1 cellular context compared by ENCODE assay signal in genomic region chr16:87076950-87077749, GRCh38.
TF ChIP-seq lines count a peak whose summit lies in the region.

No MANE protein-coding gene starts in this region.

TF ChIP-seq in K562, 482 proteins besides CTCF, POLR2A, EP300 and RAD21 (continued from another document and continues in another):
- TF ChIP-seq DEAF1 (CRISPR knock-in tag; IDR thresholded peaks at IDR 0.05) (no peak), ZNF184 (CRISPR knock-in tag; IDR thresholded peaks at IDR 0.05) (no peak), ESRRA (IDR thresholded peaks at IDR 0.05; ENCODE audit: borderline replicate concordance, low read depth) (peak; percentile 67; the same call in 1 of the 2 replicates), ZNF592 (IDR thresholded peaks at IDR 0.05) (no peak), MAFK (IDR thresholded peaks at IDR 0.05; ENCODE audit: low read length) (no peak), SIN3A (IDR thresholded peaks at IDR 0.05; ENCODE audit: borderline replicate concordance in 2 of 2, control insufficient read depth in 1 of 2, low read depth in 2 of 2, low read length in 2 of 2) (no peak), PTRF (tag; IDR thresholded peaks at IDR 0.05) (no peak), ZNF232 (CRISPR knock-in tag; IDR thresholded peaks at IDR 0.05) (no peak), ZNF239 (CRISPR knock-in tag; IDR thresholded peaks at IDR 0.05) (no peak), TBL1XR1 (IDR thresholded peaks at IDR 0.05; ENCODE audit: low read length in 2 of 2) (no peak), TFE3 (CRISPR knock-in tag; IDR thresholded peaks at IDR 0.05) (no peak), ZNF609 (CRISPR knock-in tag; IDR thresholded peaks at IDR 0.05; ENCODE audit: borderline replicate concordance) (no peak), ZNF655 (CRISPR knock-in tag; IDR thresholded peaks at IDR 0.05) (no peak), GTF2F1 (IDR thresholded peaks at IDR 0.05; ENCODE audit: low read depth, low read length) (no peak), SMC3 (conservative IDR thresholded peaks at IDR 0.05; ENCODE audit: insufficient read depth, low read depth, low read length) (peak; percentile 60; the same call in 1 of the 2 replicates), CTBP1 (IDR thresholded peaks at IDR 0.05; ENCODE audit: borderline replicate concordance) (0 out of 2 replicates have a peak, but pooled peaks have one; percentile 13), NFRKB (IDR thresholded peaks at IDR 0.05; ENCODE audit: low read depth) (no peak), DLX4 (CRISPR knock-in tag; IDR thresholded peaks at IDR 0.05) (no peak), SIN3B (IDR thresholded peaks at IDR 0.05; ENCODE audit: low read depth) (no peak), SLC30A9 (CRISPR knock-in tag; IDR thresholded peaks at IDR 0.05) (no peak), ELF4 (CRISPR knock-in tag; IDR thresholded peaks at IDR 0.05) (no peak), FOXK1 (CRISPR knock-in tag; IDR thresholded peaks at IDR 0.05; ENCODE audit: borderline replicate concordance) (no peak), U2AF1 (optimal IDR thresholded peaks at IDR 0.05; ENCODE audit: low read depth, low read length) (no peak), NFE2L1 (tag; IDR thresholded peaks at IDR 0.05; ENCODE audit: borderline replicate concordance, low read depth) (no peak), EGR1 (conservative IDR thresholded peaks at IDR 0.05) (0 out of 2 replicates have a peak, but pooled peaks have one; percentile 10), ILK (tag; IDR thresholded peaks at IDR 0.05; ENCODE audit: borderline replicate concordance, low read depth) (no peak), STAT5B (CRISPR knock-in tag; IDR thresholded peaks at IDR 0.05) (no peak), STAT6 (CRISPR knock-in tag; IDR thresholded peaks at IDR 0.05) (no peak)
- TF ChIP-seq, protein P1, sequence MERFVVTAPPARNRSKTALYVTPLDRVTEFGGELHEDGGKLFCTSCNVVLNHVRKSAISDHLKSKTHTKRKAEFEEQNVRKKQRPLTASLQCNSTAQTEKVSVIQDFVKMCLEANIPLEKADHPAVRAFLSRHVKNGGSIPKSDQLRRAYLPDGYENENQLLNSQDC (CRISPR knock-in tag; IDR thresholded peaks at IDR 0.05): no peak
- TF ChIP-seq, protein P2, sequence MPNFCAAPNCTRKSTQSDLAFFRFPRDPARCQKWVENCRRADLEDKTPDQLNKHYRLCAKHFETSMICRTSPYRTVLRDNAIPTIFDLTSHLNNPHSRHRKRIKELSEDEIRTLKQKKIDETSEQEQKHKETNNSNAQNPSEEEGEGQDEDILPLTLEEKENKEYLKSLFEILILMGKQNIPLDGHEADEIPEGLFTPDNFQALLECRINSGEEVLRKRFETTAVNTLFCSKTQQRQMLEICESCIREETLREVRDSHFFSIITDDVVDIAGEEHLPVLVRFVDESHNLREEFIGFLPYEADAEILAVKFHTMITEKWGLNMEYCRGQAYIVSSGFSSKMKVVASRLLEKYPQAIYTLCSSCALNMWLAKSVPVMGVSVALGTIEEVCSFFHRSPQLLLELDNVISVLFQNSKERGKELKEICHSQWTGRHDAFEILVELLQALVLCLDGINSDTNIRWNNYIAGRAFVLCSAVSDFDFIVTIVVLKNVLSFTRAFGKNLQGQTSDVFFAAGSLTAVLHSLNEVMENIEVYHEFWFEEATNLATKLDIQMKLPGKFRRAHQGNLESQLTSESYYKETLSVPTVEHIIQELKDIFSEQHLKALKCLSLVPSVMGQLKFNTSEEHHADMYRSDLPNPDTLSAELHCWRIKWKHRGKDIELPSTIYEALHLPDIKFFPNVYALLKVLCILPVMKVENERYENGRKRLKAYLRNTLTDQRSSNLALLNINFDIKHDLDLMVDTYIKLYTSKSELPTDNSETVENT (CRISPR knock-in tag; IDR thresholded peaks at IDR 0.05): no peak
- TF ChIP-seq, protein P3, sequence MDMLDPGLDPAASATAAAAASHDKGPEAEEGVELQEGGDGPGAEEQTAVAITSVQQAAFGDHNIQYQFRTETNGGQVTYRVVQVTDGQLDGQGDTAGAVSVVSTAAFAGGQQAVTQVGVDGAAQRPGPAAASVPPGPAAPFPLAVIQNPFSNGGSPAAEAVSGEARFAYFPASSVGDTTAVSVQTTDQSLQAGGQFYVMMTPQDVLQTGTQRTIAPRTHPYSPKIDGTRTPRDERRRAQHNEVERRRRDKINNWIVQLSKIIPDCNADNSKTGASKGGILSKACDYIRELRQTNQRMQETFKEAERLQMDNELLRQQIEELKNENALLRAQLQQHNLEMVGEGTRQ (CRISPR knock-in tag; IDR thresholded peaks at IDR 0.05): no peak
- TF ChIP-seq, protein P4, sequence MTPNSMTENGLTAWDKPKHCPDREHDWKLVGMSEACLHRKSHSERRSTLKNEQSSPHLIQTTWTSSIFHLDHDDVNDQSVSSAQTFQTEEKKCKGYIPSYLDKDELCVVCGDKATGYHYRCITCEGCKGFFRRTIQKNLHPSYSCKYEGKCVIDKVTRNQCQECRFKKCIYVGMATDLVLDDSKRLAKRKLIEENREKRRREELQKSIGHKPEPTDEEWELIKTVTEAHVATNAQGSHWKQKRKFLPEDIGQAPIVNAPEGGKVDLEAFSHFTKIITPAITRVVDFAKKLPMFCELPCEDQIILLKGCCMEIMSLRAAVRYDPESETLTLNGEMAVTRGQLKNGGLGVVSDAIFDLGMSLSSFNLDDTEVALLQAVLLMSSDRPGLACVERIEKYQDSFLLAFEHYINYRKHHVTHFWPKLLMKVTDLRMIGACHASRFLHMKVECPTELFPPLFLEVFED (CRISPR knock-in tag; conservative IDR thresholded peaks at IDR 0.05): no peak
- TF ChIP-seq, protein P5, sequence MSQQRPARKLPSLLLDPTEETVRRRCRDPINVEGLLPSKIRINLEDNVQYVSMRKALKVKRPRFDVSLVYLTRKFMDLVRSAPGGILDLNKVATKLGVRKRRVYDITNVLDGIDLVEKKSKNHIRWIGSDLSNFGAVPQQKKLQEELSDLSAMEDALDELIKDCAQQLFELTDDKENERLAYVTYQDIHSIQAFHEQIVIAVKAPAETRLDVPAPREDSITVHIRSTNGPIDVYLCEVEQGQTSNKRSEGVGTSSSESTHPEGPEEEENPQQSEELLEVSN (IDR thresholded peaks at IDR 0.05; ENCODE audit: borderline replicate concordance in 1 of 2, extremely low read depth in 1 of 2, insufficient read depth in 1 of 2, insufficient read length in 1 of 2, low read depth in 1 of 2, low read length in 1 of 2, poor library complexity in 1 of 2, severe bottlenecking in 1 of 2): no peak
